8 cellular contexts compared by ENCODE assay signal in genomic region chr5:90783460-90784333, GRCh38.
A peak's percentile ranks its signal among the peaks of the same experiment; 100 is the strongest.
DNase-seq lines count a peak whose midpoint lies in the region; ATAC-seq and TF ChIP-seq lines count a peak whose summit lies in the region.

No MANE protein-coding gene starts in this region.

- no peak for TF ChIP-seq POLR2A in suprapubic skin (IDR thresholded peaks at IDR 0.05)

- H3K9me2 ChIP-seq in PC-3 (replicated peaks; ENCODE audit: low read length): no peaks in the 10 kb centered on the region

- H3K79me2 ChIP-seq in PC-3 (ENCODE audit: low read length) (no peaks in the 10 kb centered on the region), fibroblast of lung (ENCODE audit: control insufficient read depth, insufficient read depth, low read length) (no peaks in the 10 kb centered on the region)

- no peak overlapping the region for H2AFZ ChIP-seq in PC-3 (ENCODE audit: low read length)
- H2AFZ ChIP-seq in fibroblast of lung (ENCODE audit: low read length): no peak overlapping the region
- H2AFZ ChIP-seq in neuronal stem cell (ENCODE audit: low read length): no peak overlapping the region

- H4K91ac ChIP-seq in neuronal stem cell (ENCODE audit: low read depth, low read length, poor library complexity): no peak overlapping the region

- BruUV-seq in PC-3 (replicated peaks; lab: Mats Ljungman, UMichigan): no TSS peak

- no peak overlapping the region for H2BK15ac ChIP-seq in neuronal stem cell (ENCODE audit: low read length)

- H3K4me1 ChIP-seq in PC-3 (ENCODE audit: insufficient read depth, low read length): no peaks in the 10 kb centered on the region
- H3K4me1 ChIP-seq in fibroblast of lung (ENCODE audit: control insufficient read depth, extremely low read depth, insufficient read depth, low read length): no peaks in the 10 kb centered on the region
- H3K4me1 ChIP-seq in neuronal stem cell (ENCODE audit: control insufficient read depth in 2 of 2, insufficient read depth in 1 of 2, low read depth in 1 of 2, low read length in 2 of 2): peaks cover 0 to 4% of the 10 kb centered on the region in 2 donors
- no peaks in the 10 kb centered on the region for H3K4me1 ChIP-seq in suprapubic skin

- H2BK5ac ChIP-seq in neuronal stem cell (ENCODE audit: low read length): no peak overlapping the region

- H3K4me2 ChIP-seq in PC-3 (ENCODE audit: low read length) (no peak overlapping the region), fibroblast of lung (ENCODE audit: extremely low read depth, insufficient read depth, low read length) (no peak overlapping the region), neuronal stem cell (ENCODE audit: insufficient read depth, low read length, poor library complexity, severe bottlenecking) (no peak overlapping the region)

- no peaks in the 10 kb centered on the region for H3F3A ChIP-seq in PC-3 (ENCODE audit: low read length, unreplicated experiment)

- POLR2A ChIA-PET in PC-3 (lab: Charles Lee; ENCODE audit: unreplicated experiment): no interaction called here

- H3K27ac ChIP-seq in PC-3 (ENCODE audit: low read length): no peak overlapping the region
- H3K27ac ChIP-seq in fibroblast of lung (ENCODE audit: insufficient read depth, low read length): no peak overlapping the region
- no peak overlapping the region for H3K27ac ChIP-seq in neuronal stem cell (replicated peaks; ENCODE audit: low read length)
- H3K27ac ChIP-seq in suprapubic skin: no peak overlapping the region

- H3K14ac ChIP-seq in neuronal stem cell (ENCODE audit: low read length): no peak overlapping the region

- H3K9ac ChIP-seq in PC-3 (ENCODE audit: low read length) (no peak overlapping the region), fibroblast of lung (ENCODE audit: insufficient read depth, low read length) (no peak overlapping the region), neuronal stem cell (ENCODE audit: low read depth, low read length, poor library complexity) (no peak overlapping the region)

- DNase-seq in DMS153 treated with DMSO at 0.1 percent for 48 hours (lab: John Stamatoyannopoulos, UW; ENCODE audit: unreplicated experiment) (peak; percentile 5), HT1080 (ENCODE audit: low read depth) (peak; percentile 45), PC-3 (peak; percentile 89), activated T-cell treated with anti-CD3 and anti-CD28 coated beads for 48 hours (ENCODE audit: low read depth) (peak; percentile 46), fibroblast of lung (ENCODE audit: low read depth in 2 of 2) (peak; percentile 40 to 71), neuronal stem cell (ENCODE audit: low spot score) (peak; percentile 73), suprapubic skin (ENCODE audit: low spot score in 2 of 2) (peak in 1 of 2 donors; percentile 67)

- TF ChIP-seq CTCF in PC-3 (conservative IDR thresholded peaks at IDR 0.05; ENCODE audit: low read depth, low read length) (peak; percentile 98), fibroblast of lung (conservative IDR thresholded peaks at IDR 0.05 in 1 of 2, IDR thresholded peaks at IDR 0.05 in 1 of 2; ENCODE audit: low read depth in 1 of 2, low read length in 2 of 2) (peak; percentile 93 to 99), suprapubic skin (IDR thresholded peaks at IDR 0.05) (peak; percentile 61 to 87)

- H3K27me3 ChIP-seq in PC-3 (ENCODE audit: low read length): no peaks in the 10 kb centered on the region
- H3K27me3 ChIP-seq in fibroblast of lung (ENCODE audit: control insufficient read depth, insufficient read depth, low read length): no peaks in the 10 kb centered on the region
- H3K27me3 ChIP-seq in neuronal stem cell (ENCODE audit: control insufficient read depth in 3 of 3, insufficient read depth in 3 of 3, low read depth in 1 of 3, low read length in 3 of 3): no peaks in the 10 kb centered on the region
- H3K27me3 ChIP-seq in suprapubic skin: no peaks in the 10 kb centered on the region

- H3K23ac ChIP-seq in neuronal stem cell (ENCODE audit: low read depth, low read length, poor library complexity): no peak overlapping the region

- CTCF ChIA-PET in PC-3 (lab: Charles Lee): interaction anchor here (0.5 to 1.6 kb wide), 9 partner anchors 9 to 470 kb away, joined by 3 to 13 read pairs (median 5); no protein-coding TSS in a partner anchor

- no peak overlapping the region for H3K4ac ChIP-seq in neuronal stem cell (ENCODE audit: low read length)

- no peaks in the 10 kb centered on the region for H4K20me1 ChIP-seq in PC-3 (ENCODE audit: low read length)
- no peaks in the 10 kb centered on the region for H4K20me1 ChIP-seq in fibroblast of lung (ENCODE audit: control insufficient read depth, extremely low read depth, insufficient read depth, low read length)

- WGBS in neuronal stem cell (ENCODE audit: extremely low coverage in 2 of 2, insufficient read length in 2 of 2, insufficient replicate concordance in 1 of 2), 2 donors: no CpG with 5 or more reads among the region's 4 CpGs
- WGBS in suprapubic skin: 22% methylated on average over 4 of the region's 4 CpGs

- no peak overlapping the region for H2BK120ac ChIP-seq in neuronal stem cell (ENCODE audit: low read depth, low read length)

- no peaks in the 10 kb centered on the region for H3K79me1 ChIP-seq in neuronal stem cell (ENCODE audit: low read depth, low read length)

- no peak overlapping the region for H2BK12ac ChIP-seq in neuronal stem cell (ENCODE audit: low read length)

- intact Hi-C loops in PC-3 (cut with micrococcal nuclease): loop anchor here (1.0 to 5.0 kb wide), 5 partner anchors 74 to 344 kb away; partner anchors contain the start of genes MBLAC2 and POLR3G

- H3K4me3 ChIP-seq in PC-3 (ENCODE audit: low read length) (no peak overlapping the region), fibroblast of lung (replicated peaks in 1 of 4; ENCODE audit: control extremely low read depth in 1 of 4, insufficient read depth in 1 of 4, low read depth in 3 of 4, low read length in 4 of 4) (no peak overlapping the region), neuronal stem cell (ENCODE audit: low read length in 2 of 2) (no peak overlapping the region), suprapubic skin (no peak overlapping the region)

- no peak overlapping the region for H4K8ac ChIP-seq in neuronal stem cell (ENCODE audit: low read depth, low read length)

- H3K18ac ChIP-seq in neuronal stem cell (ENCODE audit: low read length): no peak overlapping the region

- no peak overlapping the region for H2AK5ac ChIP-seq in neuronal stem cell (ENCODE audit: low read depth, low read length)

- ATAC-seq in GM21515 (IDR thresholded peaks at IDR 0.05; ENCODE audit: unreplicated experiment) (peak; percentile 92), PC-3 (peak; percentile 98)

- no peak for TF ChIP-seq EP300 in suprapubic skin (IDR thresholded peaks at IDR 0.05)

- H3K36me3 ChIP-seq in PC-3 (ENCODE audit: low read depth, low read length) (no peaks in the 10 kb centered on the region), fibroblast of lung (ENCODE audit: control insufficient read depth, insufficient read depth, low read length) (no peaks in the 10 kb centered on the region), neuronal stem cell (replicated peaks in 1 of 2; ENCODE audit: control insufficient read depth in 2 of 2, insufficient read depth in 2 of 2, low read length in 2 of 2) (peaks cover 2 to 77% of the 10 kb centered on the region in 2 donors), suprapubic skin (no peaks in the 10 kb centered on the region)

- H3K9me3 ChIP-seq in PC-3 (ENCODE audit: low read length) (no peaks in the 10 kb centered on the region), fibroblast of lung (ENCODE audit: control insufficient read depth, insufficient read depth, low read depth, low read length) (no peaks in the 10 kb centered on the region), neuronal stem cell (replicated peaks in 1 of 2; ENCODE audit: control insufficient read depth in 2 of 2, insufficient read depth in 1 of 2, low read depth in 1 of 2, low read length in 2 of 2) (no peaks in the 10 kb centered on the region), suprapubic skin (no peaks in the 10 kb centered on the region)
